Comparison of ENCODE assay signal across 18 cellular contexts in genomic region chr3:38643592-38643991, GRCh38. TPM values are rescaled to one million over a fixed set of nuclear protein-coding genes. Genes with fewer than 3 reads are reported as not detected.
DNase-seq lines count a peak whose midpoint lies in the region; ATAC-seq and TF ChIP-seq lines count a peak whose summit lies in the region.
"Had no signal": no experiment of that assay in that cellular context is flagged by ENCODE, and none has a peak within 500 bp of the region (broad histone marks: within the 10 kb centered on the region; RNA-seq: fewer than 3 reads in every experiment).

No MANE protein-coding gene starts in this region.

- H3K4me2 ChIP-seq in SK-N-SH = no peak overlapping the region

- CTCF ChIA-PET in SK-N-SH (lab: Yijun Ruan, JAX) = interaction anchor here (1.5 to 5.9 kb wide), 4 partner anchors 8 to 122 kb away, joined by 3 to 24 read pairs (median 18); no protein-coding TSS in a partner anchor

- no peak overlapping the region for H2AFZ ChIP-seq in SK-N-SH (ENCODE audit: low read depth)

- H3K9me3 Mint-ChIP-seq in neural crest cell (no peaks in the 10 kb centered on the region), type B pancreatic cell (no peaks in the 10 kb centered on the region)

- H3K4me1 Mint-ChIP-seq in neural crest cell = peaks cover 9% of the 10 kb centered on the region
- no peaks in the 10 kb centered on the region for H3K4me1 Mint-ChIP-seq in type B pancreatic cell (ENCODE audit: unreplicated experiment)

- TF ChIP-seq POLR2A in erythroblast (IDR thresholded peaks at IDR 0.05; ENCODE audit: low read length) = no peak

- intact Hi-C loops in heart right ventricle (cut with DNase I) (no loop called here), Right ventricle myocardium superior (cut with DNase I) (no loop called here)

- no peaks in the 10 kb centered on the region for H4K20me1 ChIP-seq in SK-N-SH (ENCODE audit: insufficient read depth)

- no peak overlapping the region for H3K4me3 Mint-ChIP-seq in neural crest cell
- H3K4me3 Mint-ChIP-seq in type B pancreatic cell = no peak overlapping the region
- H3K4me3 Mint-ChIP-seq: CD14-positive monocyte had no signal

- H3K4me3 ChIP-seq in SK-N-SH (ENCODE audit: low read depth in 2 of 2, low read length in 1 of 2) (no peak overlapping the region), heart right ventricle (no peak overlapping the region)
- H3K4me3 ChIP-seq: K562 had no signal

- H3K27me3 Mint-ChIP-seq in neural crest cell (ENCODE audit: low read depth) = no peaks in the 10 kb centered on the region
- peaks cover 38% of the 10 kb centered on the region for H3K27me3 Mint-ChIP-seq in type B pancreatic cell

- H3K9me2 ChIP-seq in SK-N-SH = no peaks in the 10 kb centered on the region

- TF ChIP-seq RAD21 in SK-N-SH (IDR thresholded peaks at IDR 0.05; ENCODE audit: low read length) = no peak

- H3K36me3 ChIP-seq in SK-N-SH (replicated peaks in 1 of 2; ENCODE audit: control insufficient read depth in 1 of 2, insufficient read depth in 2 of 2, low read length in 1 of 2) (no peaks in the 10 kb centered on the region), heart right ventricle (no peaks in the 10 kb centered on the region)

- POLR2A ChIA-PET in SK-N-SH (lab: Yijun Ruan, JAX) = no interaction called here

- H3K36me3 Mint-ChIP-seq in neural crest cell (ENCODE audit: low read depth) = no peaks in the 10 kb centered on the region
- no peaks in the 10 kb centered on the region for H3K36me3 Mint-ChIP-seq in type B pancreatic cell

- H3K27ac Mint-ChIP-seq in neural crest cell (ENCODE audit: unreplicated experiment) (peak overlapping the region; percentile 37), type B pancreatic cell (no peak overlapping the region)
- H3K27ac Mint-ChIP-seq: CD14-positive monocyte had no signal

- WGBS in SK-N-SH (ENCODE audit: low lambda C conversion rate) = 32% methylated on average over 3 of the region's 5 CpGs
- 75 to 81% methylated on average over 5 of the region's 5 CpGs for WGBS in heart right ventricle, 2 donors

- H3K9ac ChIP-seq in SK-N-SH = no peak overlapping the region

- H3K9me3 ChIP-seq in SK-N-SH (no peaks in the 10 kb centered on the region), heart right ventricle (no peaks in the 10 kb centered on the region)

- no peak for TF ChIP-seq CTCF in SK-N-SH (IDR thresholded peaks at IDR 0.05)
- no peak for TF ChIP-seq CTCF in heart right ventricle (IDR thresholded peaks at IDR 0.05)
- TF ChIP-seq CTCF in neural crest cell (conservative IDR thresholded peaks at IDR 0.05) = no peak
- no peak for TF ChIP-seq CTCF in type B pancreatic cell (conservative IDR thresholded peaks at IDR 0.05)

- no peak for TF ChIP-seq EP300 in SK-N-SH (IDR thresholded peaks at IDR 0.05; ENCODE audit: borderline replicate concordance in 1 of 2, low read depth in 1 of 2, low read length in 1 of 2)

- no peak overlapping the region for H3K27ac ChIP-seq in SK-N-SH (ENCODE audit: low read depth in 2 of 2, low read length in 1 of 2)
- H3K27ac ChIP-seq in heart right ventricle = peak overlapping the region in 8 of 10 donors; percentile 48 to 98 (median 92)
- H3K27ac ChIP-seq: 22Rv1 had no signal

- no peaks in the 10 kb centered on the region for H3F3A ChIP-seq in SK-N-SH (replicated peaks; ENCODE audit: insufficient read depth)

- ATAC-seq in SK-N-SH treated with all-trans-retinoic acid at 6 μM for 48 hours = no peak
- ATAC-seq in heart right ventricle = no peak
- no peak for ATAC-seq in Right ventricle myocardium superior (ENCODE audit: poor library complexity)
- ATAC-seq in HG03108 (IDR thresholded peaks at IDR 0.05; ENCODE audit: unreplicated experiment) = no peak
- ATAC-seq: K562 had no signal

- peaks cover 0 to 3% of the 10 kb centered on the region in 2 experiments; a peak in 1 of 4 replicates for H3K4me1 ChIP-seq in SK-N-SH (ENCODE audit: control insufficient read depth in 1 of 2, insufficient read depth in 2 of 2, low read depth in 1 of 2, low read length in 1 of 2)
- H3K4me1 ChIP-seq in heart right ventricle = peaks cover 0 to 95% (median 48%) of the 10 kb centered on the region in 9 donors

- H3K27me3 ChIP-seq in SK-N-SH (ENCODE audit: insufficient read depth) (peaks cover 6% of the 10 kb centered on the region; the same call in 1 of the 2 replicates), heart right ventricle (peaks cover 0 to 20% (median 12%) of the 10 kb centered on the region in 7 donors)

- H3K79me2 ChIP-seq in SK-N-SH (ENCODE audit: insufficient read depth) = no peaks in the 10 kb centered on the region

- DNase-seq in SK-N-SH (peak; percentile 4), heart right ventricle (no peak), Right ventricle myocardium superior (no peak), neural crest cell (ENCODE audit: low read depth, low spot score) (no peak), type B pancreatic cell (ENCODE audit: extremely low spot score, unreplicated experiment) (peak; percentile 36), erythroblast (lab: John Stamatoyannopoulos, UW) (no peak)
- DNase-seq: DMS79 treated with DMSO at 0.1 percent for 48 hours; GOT3; NCI-H1092 treated with DMSO at 0.1 percent for 48 hours; NCI-H2081 treated with DMSO at 0.1 percent for 48 hours; NCI-H748 treated with DMSO at 0.1 percent for 48 hours; NK-92 treated with Interleukin-12 subunit alpha and Interleukin-12 subunit beta, amount 100 ng/mL, for 24 hours had no signal

TF ChIP-seq in SK-N-SH, 30 proteins besides CTCF, POLR2A, EP300 and RAD21 (continues in another document):
- TF ChIP-seq GABPA (IDR thresholded peaks at IDR 0.05; ENCODE audit: low read depth) = no peak
- TF ChIP-seq EZH2phosphoT487 (IDR thresholded peaks at IDR 0.05; ENCODE audit: borderline replicate concordance, low read depth) = no peak
- TF ChIP-seq POLR2AphosphoS5 (IDR thresholded peaks at IDR 0.05; ENCODE audit: low read depth, low read length) = no peak
- no peak for TF ChIP-seq RCOR1 (IDR thresholded peaks at IDR 0.05; ENCODE audit: low read length)
- TF ChIP-seq NFIC (IDR thresholded peaks at IDR 0.05; ENCODE audit: borderline replicate concordance) = no peak
- no peak for TF ChIP-seq ELF1 (IDR thresholded peaks at IDR 0.05)
- no peak for TF ChIP-seq RXRA (IDR thresholded peaks at IDR 0.05; ENCODE audit: borderline replicate concordance, low read depth)
- TF ChIP-seq CHD2 (IDR thresholded peaks at IDR 0.05; ENCODE audit: low read length, partially characterized antibody) = no peak
- TF ChIP-seq FOXM1 (IDR thresholded peaks at IDR 0.05; ENCODE audit: low read depth) = no peak
- TF ChIP-seq FOSL2 (IDR thresholded peaks at IDR 0.05; ENCODE audit: borderline replicate concordance, low read depth) = no peak
- TF ChIP-seq TCF12 (IDR thresholded peaks at IDR 0.05) = no peak

TF ChIP-seq in SK-N-SH treated with all-trans-retinoic acid at 6 μM for 48 hours, 23 proteins besides CTCF, POLR2A, EP300 and RAD21:
- TF ChIP-seq GLIS3 (CRISPR knock-in tag; IDR thresholded peaks at IDR 0.05) (no peak), ESRRG (CRISPR knock-in tag; IDR thresholded peaks at IDR 0.05) (no peak)

RNA-seq across cellular contexts. Expression of gene SCN5A, which starts 5.9 kb away (rescaled TPM):
- 0.18 and 0.21 TPM in 2 replicates for polyA plus RNA-seq in SK-N-SH (2012; rRNA removed)
- 0.13 and 0.17 TPM in 2 replicates for polyA plus RNA-seq in SK-N-SH (2012; cell fraction: cytosol; rRNA removed)
- 0.42 and 0.48 TPM in 2 replicates for polyA plus RNA-seq in SK-N-SH (2012; cell fraction: nucleus; rRNA removed)
- 100 to 1,000 TPM; 122 to 254 (median 182) TPM for total RNA-seq in heart right ventricle
- polyA plus RNA-seq in heart right ventricle = 10 to 100 TPM; 29.9 to 61.5 TPM
- 162 TPM for total RNA-seq in Right ventricle myocardium superior
- 0.41 and 1.2 TPM in 2 replicates for total RNA-seq in neural crest cell
- 0.38 and 3.5 TPM in 2 replicates for total RNA-seq in type B pancreatic cell (ENCODE audit: low replicate concordance)
- total RNA-seq: OCI-LY7 had no signal
- polyA plus RNA-seq: CD14-positive monocyte had no signal

Comparison
In these comparisons a context has a peak if more than half of its experiments do, and no peak if none do; other contexts are left out.
1. DNase-seq: peak in SK-N-SH (single experiment) and type B pancreatic cell (single experiment); none in heart right ventricle (0 of 2), Right ventricle myocardium superior (single experiment), neural crest cell (single experiment) and erythroblast (0 of 2).
2. H3K27ac ChIP-seq: peak in heart right ventricle (8 of 10); none in SK-N-SH (0 of 2).
3. RNA of gene SCN5A, which starts 5.9 kb away (total RNA-seq): 122 to 254 TPM in heart right ventricle and 162 TPM in Right ventricle myocardium superior (single experiment); 0.38 to 3.5 TPM in type B pancreatic cell and 0.41 to 1.2 TPM in neural crest cell; every median in the first group is over 10 times any median in the second.